13 cellular contexts compared by ENCODE assay signal in the genomic region with DNA sequence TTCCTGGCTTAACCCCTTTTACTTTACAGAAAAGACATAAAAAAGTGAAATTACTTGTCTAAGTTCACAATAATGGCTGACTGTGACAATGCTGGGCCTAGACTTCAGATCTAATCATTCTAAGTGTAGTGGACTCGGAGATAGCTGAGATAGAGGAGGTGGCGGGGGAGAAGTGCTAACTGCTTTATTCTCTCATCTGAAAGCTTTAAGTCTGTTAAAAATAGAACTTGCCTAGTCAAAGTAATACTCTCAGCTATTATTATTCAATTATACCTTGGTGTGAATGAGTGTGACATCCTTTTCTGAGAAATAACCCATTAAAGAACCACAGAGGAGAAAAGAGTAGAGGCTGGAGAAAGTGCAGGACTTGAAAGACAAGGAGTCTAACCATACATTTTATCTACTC.
DNase-seq lines count a peak whose midpoint lies in the region; ATAC-seq and TF ChIP-seq lines count a peak whose summit lies in the region.
"Had no signal": no experiment of that assay in that cellular context is flagged by ENCODE, and none has a peak within 500 bp of the region (broad histone marks: within the 10 kb centered on the region; RNA-seq: fewer than 3 reads in every experiment).

No MANE protein-coding gene starts in this region.

- TF ChIP-seq POLR2A in GM18505 (IDR thresholded peaks at IDR 0.05; ENCODE audit: borderline replicate concordance, extremely low read depth, insufficient read depth, insufficient read length): no peak

- no peaks in the 10 kb centered on the region for H3F3A ChIP-seq in GM23338 (replicated peaks; ENCODE audit: low read depth)

- ATAC-seq in CD4-positive, CD25-positive, alpha-beta regulatory T cell (ENCODE audit: low read depth in 2 of 2): no peak
- peak; percentile 50 for ATAC-seq in GM18505 (IDR thresholded peaks at IDR 0.05; ENCODE audit: unreplicated experiment)
- peak; percentile 64 for ATAC-seq in GM21723 (IDR thresholded peaks at IDR 0.05; ENCODE audit: unreplicated experiment)
- ATAC-seq in HG03571 (IDR thresholded peaks at IDR 0.05; ENCODE audit: unreplicated experiment): peak; percentile 63
- no peak for ATAC-seq in WTC11
- ATAC-seq in GM23338: no peak

- no peaks in the 10 kb centered on the region for H3K79me2 ChIP-seq in GM23338 (replicated peaks; ENCODE audit: insufficient read depth)

- H3K27ac ChIP-seq in CD4-positive, CD25-positive, alpha-beta regulatory T cell (ENCODE audit: insufficient read depth, low read length, poor library complexity, severe bottlenecking): no peak overlapping the region
- H3K27ac ChIP-seq in GM23338 (ENCODE audit: low read depth): no peak overlapping the region
- H3K27ac ChIP-seq: adrenal gland, sigmoid colon had no signal

- peaks cover 3 to 14% (median 4%) of the 10 kb centered on the region in 7 donors for H3K9me3 Mint-ChIP-seq in CD4-positive, CD25-positive, alpha-beta regulatory T cell
- peaks cover 8% of the 10 kb centered on the region for H3K9me3 Mint-ChIP-seq in WTC11
- H3K9me3 Mint-ChIP-seq in GM23338: peaks cover 4% of the 10 kb centered on the region; the same call in 2 of the 3 replicates

- peak in 1 of 3 donors; percentile 42 for DNase-seq in CD4-positive, CD25-positive, alpha-beta regulatory T cell
- DNase-seq in WTC11 (ENCODE audit: low spot score) (no peak), GM23338 (ENCODE audit: low spot score) (no peak), NCI-H2081 (lab: John Stamatoyannopoulos, UW) (no peak), NCI-H510A treated with DMSO at 0.1 percent for 48 hours (lab: John Stamatoyannopoulos, UW) (no peak)
- DNase-seq: adrenal gland, kidney, NCI-H774, sigmoid colon, SK-N-SH had no signal

- H3K36me3 ChIP-seq in CD4-positive, CD25-positive, alpha-beta regulatory T cell (ENCODE audit: control insufficient read depth, insufficient read depth, low read length): no peaks in the 10 kb centered on the region
- no peaks in the 10 kb centered on the region for H3K36me3 ChIP-seq in GM23338 (ENCODE audit: insufficient read depth)
- H3K36me3 ChIP-seq: adrenal gland, sigmoid colon had no signal

- H3K27me3 ChIP-seq in CD4-positive, CD25-positive, alpha-beta regulatory T cell (ENCODE audit: control insufficient read depth, insufficient read depth, low read length): no peaks in the 10 kb centered on the region
- no peaks in the 10 kb centered on the region for H3K27me3 ChIP-seq in GM23338 (ENCODE audit: insufficient read depth)
- H3K27me3 ChIP-seq: adrenal gland, sigmoid colon had no signal

- TF ChIP-seq CTCF in WTC11 (IDR thresholded peaks at IDR 0.05): no peak
- TF ChIP-seq CTCF in GM23338 (conservative IDR thresholded peaks at IDR 0.05; ENCODE audit: low read depth in 2 of 2): no peak

- H2AFZ ChIP-seq in GM23338: no peak overlapping the region

- H3K9me2 ChIP-seq in GM23338 (ENCODE audit: insufficient read depth): 0 out of 2 replicates have a peak, but pooled peaks cover 10% of the 10 kb centered on the region
- H3K9me2 ChIP-seq: SK-N-SH had no signal

- H3K9me3 ChIP-seq in CD4-positive, CD25-positive, alpha-beta regulatory T cell (ENCODE audit: control insufficient read depth in 2 of 2, low read length in 2 of 2): peaks cover 11 to 14% of the 10 kb centered on the region in 2 experiments
- H3K9me3 ChIP-seq: adrenal gland had no signal

- H3K4me1 Mint-ChIP-seq in CD4-positive, CD25-positive, alpha-beta regulatory T cell: peaks cover 9 to 42% (median 27%) of the 10 kb centered on the region in 4 donors
- H3K4me1 Mint-ChIP-seq in WTC11 (peaks cover 2% of the 10 kb centered on the region; the same call in 1 of the 2 replicates), GM23338 (no peaks in the 10 kb centered on the region)

- H3K36me3 Mint-ChIP-seq in CD4-positive, CD25-positive, alpha-beta regulatory T cell: peaks cover 11% of the 10 kb centered on the region
- H3K36me3 Mint-ChIP-seq in WTC11: peaks cover 4% of the 10 kb centered on the region
- H3K36me3 Mint-ChIP-seq in GM23338 (ENCODE audit: low read depth): no peaks in the 10 kb centered on the region; the same call in 2 of the 3 replicates

- H3K27me3 Mint-ChIP-seq in CD4-positive, CD25-positive, alpha-beta regulatory T cell: peaks cover 19% of the 10 kb centered on the region
- H3K27me3 Mint-ChIP-seq in WTC11 (ENCODE audit: low read depth) (0 out of 2 replicates have a peak, but pooled peaks cover under 1% of the 10 kb centered on the region), GM23338 (ENCODE audit: insufficient read depth, low read depth, poor library complexity) (peaks cover 4% of the 10 kb centered on the region)

- CTCF ChIA-PET in WTC11 (lab: Charles Lee): interaction anchor here (1.5 to 5.3 kb wide), 2 partner anchors 11 to 13 kb away, joined by 4 to 25 read pairs; no protein-coding TSS in a partner anchor

- peak overlapping the region; percentile 55 to 91 (median 82) for H3K27ac Mint-ChIP-seq in CD4-positive, CD25-positive, alpha-beta regulatory T cell
- no peak overlapping the region for H3K27ac Mint-ChIP-seq in WTC11
- no peak overlapping the region for H3K27ac Mint-ChIP-seq in GM23338

- H3K4me1 ChIP-seq in CD4-positive, CD25-positive, alpha-beta regulatory T cell (ENCODE audit: control insufficient read depth, insufficient read depth, low read length, poor library complexity, severe bottlenecking): peaks cover 34% of the 10 kb centered on the region
- no peaks in the 10 kb centered on the region for H3K4me1 ChIP-seq in GM23338 (ENCODE audit: insufficient read depth)
- H3K4me1 ChIP-seq: adrenal gland, sigmoid colon had no signal

- POLR2A ChIA-PET in WTC11 (lab: Charles Lee): no interaction called here

- no peak overlapping the region for H3K4me2 ChIP-seq in GM23338
- H3K4me2 ChIP-seq: SK-N-SH had no signal

- H3K4me3 ChIP-seq in CD4-positive, CD25-positive, alpha-beta regulatory T cell (ENCODE audit: low read depth, low read length): peak overlapping the region; percentile 34
- no peak overlapping the region for H3K4me3 ChIP-seq in GM23338
- H3K4me3 ChIP-seq: adrenal gland, sigmoid colon had no signal

- no peaks in the 10 kb centered on the region for H4K20me1 ChIP-seq in GM23338 (replicated peaks; ENCODE audit: insufficient read depth)

- peak overlapping the region in 2 of 4 donors; percentile 58 to 82 for H3K4me3 Mint-ChIP-seq in CD4-positive, CD25-positive, alpha-beta regulatory T cell
- H3K4me3 Mint-ChIP-seq in WTC11: no peak overlapping the region
- no peak overlapping the region for H3K4me3 Mint-ChIP-seq in GM23338

TF ChIP-seq in WTC11, 78 proteins besides CTCF, POLR2A, EP300 and RAD21 (continues in another document):
- TF ChIP-seq ZNF263 (CRISPR knock-in tag; IDR thresholded peaks at IDR 0.05; ENCODE audit: low read depth) (no peak), ZBTB43 (CRISPR knock-in tag; IDR thresholded peaks at IDR 0.05) (no peak), TP53 (CRISPR knock-in tag; IDR thresholded peaks at IDR 0.05) (no peak), SMAD3 (CRISPR knock-in tag; IDR thresholded peaks at IDR 0.05; ENCODE audit: borderline replicate concordance) (no peak)

TF ChIP-seq in GM23338, 12 proteins besides CTCF, POLR2A, EP300 and RAD21 (continues in another document):
- TF ChIP-seq NANOG (IDR thresholded peaks at IDR 0.05; ENCODE audit: borderline replicate concordance): no peak
- no peak for TF ChIP-seq CREB1 (CRISPR knock-in tag; IDR thresholded peaks at IDR 0.05; ENCODE audit: low read depth)
- no peak for TF ChIP-seq EZH2phosphoT487 (IDR thresholded peaks at IDR 0.05; ENCODE audit: unreplicated experiment)
- TF ChIP-seq, protein P1, sequence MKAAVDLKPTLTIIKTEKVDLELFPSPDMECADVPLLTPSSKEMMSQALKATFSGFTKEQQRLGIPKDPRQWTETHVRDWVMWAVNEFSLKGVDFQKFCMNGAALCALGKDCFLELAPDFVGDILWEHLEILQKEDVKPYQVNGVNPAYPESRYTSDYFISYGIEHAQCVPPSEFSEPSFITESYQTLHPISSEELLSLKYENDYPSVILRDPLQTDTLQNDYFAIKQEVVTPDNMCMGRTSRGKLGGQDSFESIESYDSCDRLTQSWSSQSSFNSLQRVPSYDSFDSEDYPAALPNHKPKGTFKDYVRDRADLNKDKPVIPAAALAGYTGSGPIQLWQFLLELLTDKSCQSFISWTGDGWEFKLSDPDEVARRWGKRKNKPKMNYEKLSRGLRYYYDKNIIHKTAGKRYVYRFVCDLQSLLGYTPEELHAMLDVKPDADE (IDR thresholded peaks at IDR 0.05): no peak
- TF ChIP-seq ZNF114 (CRISPR knock-in tag; IDR thresholded peaks at IDR 0.05): no peak
- no peak for TF ChIP-seq EZH2 (IDR thresholded peaks at IDR 0.05; ENCODE audit: low read depth, unreplicated experiment)
- TF ChIP-seq, protein P2, sequence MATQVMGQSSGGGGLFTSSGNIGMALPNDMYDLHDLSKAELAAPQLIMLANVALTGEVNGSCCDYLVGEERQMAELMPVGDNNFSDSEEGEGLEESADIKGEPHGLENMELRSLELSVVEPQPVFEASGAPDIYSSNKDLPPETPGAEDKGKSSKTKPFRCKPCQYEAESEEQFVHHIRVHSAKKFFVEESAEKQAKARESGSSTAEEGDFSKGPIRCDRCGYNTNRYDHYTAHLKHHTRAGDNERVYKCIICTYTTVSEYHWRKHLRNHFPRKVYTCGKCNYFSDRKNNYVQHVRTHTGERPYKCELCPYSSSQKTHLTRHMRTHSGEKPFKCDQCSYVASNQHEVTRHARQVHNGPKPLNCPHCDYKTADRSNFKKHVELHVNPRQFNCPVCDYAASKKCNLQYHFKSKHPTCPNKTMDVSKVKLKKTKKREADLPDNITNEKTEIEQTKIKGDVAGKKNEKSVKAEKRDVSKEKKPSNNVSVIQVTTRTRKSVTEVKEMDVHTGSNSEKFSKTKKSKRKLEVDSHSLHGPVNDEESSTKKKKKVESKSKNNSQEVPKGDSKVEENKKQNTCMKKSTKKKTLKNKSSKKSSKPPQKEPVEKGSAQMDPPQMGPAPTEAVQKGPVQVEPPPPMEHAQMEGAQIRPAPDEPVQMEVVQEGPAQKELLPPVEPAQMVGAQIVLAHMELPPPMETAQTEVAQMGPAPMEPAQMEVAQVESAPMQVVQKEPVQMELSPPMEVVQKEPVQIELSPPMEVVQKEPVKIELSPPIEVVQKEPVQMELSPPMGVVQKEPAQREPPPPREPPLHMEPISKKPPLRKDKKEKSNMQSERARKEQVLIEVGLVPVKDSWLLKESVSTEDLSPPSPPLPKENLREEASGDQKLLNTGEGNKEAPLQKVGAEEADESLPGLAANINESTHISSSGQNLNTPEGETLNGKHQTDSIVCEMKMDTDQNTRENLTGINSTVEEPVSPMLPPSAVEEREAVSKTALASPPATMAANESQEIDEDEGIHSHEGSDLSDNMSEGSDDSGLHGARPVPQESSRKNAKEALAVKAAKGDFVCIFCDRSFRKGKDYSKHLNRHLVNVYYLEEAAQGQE (IDR thresholded peaks at IDR 0.05; ENCODE audit: unreplicated experiment): no peak
- no peak for TF ChIP-seq ZNF331 (CRISPR knock-in tag; IDR thresholded peaks at IDR 0.05; ENCODE audit: low read depth)
- TF ChIP-seq STAT1 (IDR thresholded peaks at IDR 0.05; ENCODE audit: unreplicated experiment): no peak
- no peak for TF ChIP-seq JUNB (IDR thresholded peaks at IDR 0.05; ENCODE audit: unreplicated experiment)
- no peak for TF ChIP-seq POLR2AphosphoS5 (IDR thresholded peaks at IDR 0.05; ENCODE audit: low read depth)

Comparison
In these comparisons a context has a peak if more than half of its experiments do, and no peak if none do; other contexts are left out.
1. ATAC-seq: peak in GM18505 (single experiment), GM21723 (single experiment) and HG03571 (single experiment); none in CD4-positive, CD25-positive, alpha-beta regulatory T cell (0 of 2), WTC11 (single experiment) and GM23338 (single experiment).
2. H3K27ac Mint-ChIP-seq: peak in CD4-positive, CD25-positive, alpha-beta regulatory T cell (3 of 3); none in WTC11 (single experiment) and GM23338 (single experiment).